In the genomic region with DNA sequence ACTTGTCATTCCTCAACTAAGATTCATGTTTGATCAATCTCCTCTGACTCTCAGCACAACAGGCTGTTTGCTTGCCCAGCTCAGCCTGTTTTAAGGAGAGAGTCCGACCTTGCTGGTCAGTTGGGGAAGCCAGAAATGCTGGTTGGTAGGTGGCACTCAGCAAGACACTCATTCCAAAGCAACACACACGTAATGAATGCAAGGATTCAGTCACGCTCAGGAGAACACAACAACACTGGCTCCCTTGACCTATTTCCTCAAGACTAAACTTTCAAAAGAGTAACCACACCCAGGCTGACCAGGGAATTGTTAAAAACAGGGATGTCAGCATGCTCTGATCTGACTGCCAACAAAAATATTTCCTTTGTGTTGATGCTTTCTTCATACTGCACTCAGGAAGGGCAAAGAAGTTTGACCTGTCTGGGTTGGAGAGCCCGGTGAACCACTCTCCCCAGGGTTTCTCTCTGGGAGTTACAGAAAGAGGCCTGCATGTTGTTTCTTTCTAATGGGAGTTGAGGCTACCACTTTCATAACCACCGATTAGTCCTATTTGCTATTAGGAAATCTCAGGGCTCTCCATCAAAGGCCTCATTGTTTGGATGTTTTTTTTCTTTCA, we compare ENCODE assay signal across 1 cellular context.
TF ChIP-seq lines count a peak whose summit lies in the region.

No MANE protein-coding gene starts in this region.

TF ChIP-seq in HepG2, 621 proteins besides CTCF, POLR2A, EP300 and RAD21 (continued from another document and continues in another):
- TF ChIP-seq, protein P1, sequence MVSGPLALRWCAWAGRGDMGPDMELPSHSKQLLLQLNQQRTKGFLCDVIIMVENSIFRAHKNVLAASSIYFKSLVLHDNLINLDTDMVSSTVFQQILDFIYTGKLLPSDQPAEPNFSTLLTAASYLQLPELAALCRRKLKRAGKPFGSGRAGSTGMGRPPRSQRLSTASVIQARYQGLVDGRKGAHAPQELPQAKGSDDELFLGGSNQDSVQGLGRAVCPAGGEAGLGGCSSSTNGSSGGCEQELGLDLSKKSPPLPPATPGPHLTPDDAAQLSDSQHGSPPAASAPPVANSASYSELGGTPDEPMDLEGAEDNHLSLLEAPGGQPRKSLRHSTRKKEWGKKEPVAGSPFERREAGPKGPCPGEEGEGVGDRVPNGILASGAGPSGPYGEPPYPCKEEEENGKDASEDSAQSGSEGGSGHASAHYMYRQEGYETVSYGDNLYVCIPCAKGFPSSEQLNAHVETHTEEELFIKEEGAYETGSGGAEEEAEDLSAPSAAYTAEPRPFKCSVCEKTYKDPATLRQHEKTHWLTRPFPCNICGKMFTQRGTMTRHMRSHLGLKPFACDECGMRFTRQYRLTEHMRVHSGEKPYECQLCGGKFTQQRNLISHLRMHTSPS (CRISPR knock-in tag; IDR thresholded peaks at IDR 0.05; ENCODE audit: low read depth), result no peak
- TF ChIP-seq NR3C1 (CRISPR knock-in tag; IDR thresholded peaks at IDR 0.05) (no peak), HDAC1 (CRISPR knock-in tag; IDR thresholded peaks at IDR 0.05) (no peak), ZMYM4 (CRISPR knock-in tag; IDR thresholded peaks at IDR 0.05) (peak; percentile 31; the same call in 1 of the 2 replicates), DNMT1 (CRISPR knock-in tag; IDR thresholded peaks at IDR 0.05) (no peak), ZNF274 (CRISPR knock-in tag; IDR thresholded peaks at IDR 0.05) (no peak), ZNF24 (IDR thresholded peaks at IDR 0.05) (0 out of 2 replicates have a peak, but pooled peaks have one; percentile 20), ZNF589 (CRISPR knock-in tag; conservative IDR thresholded peaks at IDR 0.05) (no peak), FIP1L1 (IDR thresholded peaks at IDR 0.05; ENCODE audit: borderline replicate concordance, insufficient read depth, low read depth, low read length) (no peak), NFE2L2 (IDR thresholded peaks at IDR 0.05; ENCODE audit: low read length) (no peak), ZNF335 (CRISPR knock-in tag; IDR thresholded peaks at IDR 0.05) (no peak), ARHGAP35 (CRISPR knock-in tag; IDR thresholded peaks at IDR 0.05; ENCODE audit: borderline replicate concordance) (no peak), ZNF3 (CRISPR knock-in tag; IDR thresholded peaks at IDR 0.05) (no peak), HNRNPH1 (optimal IDR thresholded peaks at IDR 0.05; ENCODE audit: low read depth, low read length) (no peak), REPIN1 (CRISPR knock-in tag; IDR thresholded peaks at IDR 0.05; ENCODE audit: borderline replicate concordance, low read depth) (no peak), SATB2 (CRISPR knock-in tag; IDR thresholded peaks at IDR 0.05) (no peak), MATR3 (CRISPR knock-in tag; IDR thresholded peaks at IDR 0.05) (no peak), SNAI1 (CRISPR knock-in tag; IDR thresholded peaks at IDR 0.05; ENCODE audit: borderline replicate concordance) (no peak), RCOR2 (CRISPR knock-in tag; IDR thresholded peaks at IDR 0.05) (no peak), JUNB (CRISPR knock-in tag; IDR thresholded peaks at IDR 0.05; ENCODE audit: borderline replicate concordance) (no peak), ZNF678 (CRISPR knock-in tag; IDR thresholded peaks at IDR 0.05) (no peak), ZNF121 (CRISPR knock-in tag; IDR thresholded peaks at IDR 0.05) (no peak), CEBPG (CRISPR knock-in tag; IDR thresholded peaks at IDR 0.05) (peak; percentile 79), DMAP1 (CRISPR knock-in tag; IDR thresholded peaks at IDR 0.05) (no peak), TOPORS (CRISPR knock-in tag; IDR thresholded peaks at IDR 0.05) (no peak), KLF11 (CRISPR knock-in tag; IDR thresholded peaks at IDR 0.05) (no peak)
- TF ChIP-seq, protein P2, sequence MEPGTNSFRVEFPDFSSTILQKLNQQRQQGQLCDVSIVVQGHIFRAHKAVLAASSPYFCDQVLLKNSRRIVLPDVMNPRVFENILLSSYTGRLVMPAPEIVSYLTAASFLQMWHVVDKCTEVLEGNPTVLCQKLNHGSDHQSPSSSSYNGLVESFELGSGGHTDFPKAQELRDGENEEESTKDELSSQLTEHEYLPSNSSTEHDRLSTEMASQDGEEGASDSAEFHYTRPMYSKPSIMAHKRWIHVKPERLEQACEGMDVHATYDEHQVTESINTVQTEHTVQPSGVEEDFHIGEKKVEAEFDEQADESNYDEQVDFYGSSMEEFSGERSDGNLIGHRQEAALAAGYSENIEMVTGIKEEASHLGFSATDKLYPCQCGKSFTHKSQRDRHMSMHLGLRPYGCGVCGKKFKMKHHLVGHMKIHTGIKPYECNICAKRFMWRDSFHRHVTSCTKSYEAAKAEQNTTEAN (CRISPR knock-in tag; conservative IDR thresholded peaks at IDR 0.05), result no peak
- TF ChIP-seq, protein P3, sequence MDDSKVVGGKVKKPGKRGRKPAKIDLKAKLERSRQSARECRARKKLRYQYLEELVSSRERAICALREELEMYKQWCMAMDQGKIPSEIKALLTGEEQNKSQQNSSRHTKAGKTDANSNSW (CRISPR knock-in tag; IDR thresholded peaks at IDR 0.05; ENCODE audit: borderline replicate concordance), result no peak
- TF ChIP-seq, protein P4, sequence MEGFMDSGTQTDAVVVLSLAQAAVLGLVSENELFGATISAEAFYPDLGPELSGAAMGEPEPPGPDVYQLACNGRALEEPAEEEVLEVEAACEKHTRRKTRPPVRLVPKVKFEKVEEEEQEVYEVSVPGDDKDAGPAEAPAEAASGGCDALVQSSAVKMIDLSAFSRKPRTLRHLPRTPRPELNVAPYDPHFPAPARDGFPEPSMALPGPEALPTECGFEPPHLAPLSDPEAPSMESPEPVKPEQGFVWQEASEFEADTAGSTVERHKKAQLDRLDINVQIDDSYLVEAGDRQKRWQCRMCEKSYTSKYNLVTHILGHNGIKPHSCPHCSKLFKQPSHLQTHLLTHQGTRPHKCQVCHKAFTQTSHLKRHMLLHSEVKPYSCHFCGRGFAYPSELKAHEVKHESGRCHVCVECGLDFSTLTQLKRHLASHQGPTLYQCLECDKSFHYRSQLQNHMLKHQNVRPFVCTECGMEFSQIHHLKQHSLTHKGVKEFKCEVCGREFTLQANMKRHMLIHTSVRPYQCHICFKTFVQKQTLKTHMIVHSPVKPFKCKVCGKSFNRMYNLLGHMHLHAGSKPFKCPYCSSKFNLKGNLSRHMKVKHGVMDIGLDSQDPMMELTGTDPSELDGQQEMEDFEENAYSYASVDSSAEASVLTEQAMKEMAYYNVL (CRISPR knock-in tag; IDR thresholded peaks at IDR 0.05; ENCODE audit: borderline replicate concordance), result no peak
- TF ChIP-seq, protein P5, sequence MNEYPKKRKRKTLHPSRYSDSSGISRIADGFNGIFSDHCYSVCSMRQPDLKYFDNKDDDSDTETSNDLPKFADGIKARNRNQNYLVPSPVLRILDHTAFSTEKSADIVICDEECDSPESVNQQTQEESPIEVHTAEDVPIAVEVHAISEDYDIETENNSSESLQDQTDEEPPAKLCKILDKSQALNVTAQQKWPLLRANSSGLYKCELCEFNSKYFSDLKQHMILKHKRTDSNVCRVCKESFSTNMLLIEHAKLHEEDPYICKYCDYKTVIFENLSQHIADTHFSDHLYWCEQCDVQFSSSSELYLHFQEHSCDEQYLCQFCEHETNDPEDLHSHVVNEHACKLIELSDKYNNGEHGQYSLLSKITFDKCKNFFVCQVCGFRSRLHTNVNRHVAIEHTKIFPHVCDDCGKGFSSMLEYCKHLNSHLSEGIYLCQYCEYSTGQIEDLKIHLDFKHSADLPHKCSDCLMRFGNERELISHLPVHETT (CRISPR knock-in tag; conservative IDR thresholded peaks at IDR 0.05), result no peak
- TF ChIP-seq, protein P6, sequence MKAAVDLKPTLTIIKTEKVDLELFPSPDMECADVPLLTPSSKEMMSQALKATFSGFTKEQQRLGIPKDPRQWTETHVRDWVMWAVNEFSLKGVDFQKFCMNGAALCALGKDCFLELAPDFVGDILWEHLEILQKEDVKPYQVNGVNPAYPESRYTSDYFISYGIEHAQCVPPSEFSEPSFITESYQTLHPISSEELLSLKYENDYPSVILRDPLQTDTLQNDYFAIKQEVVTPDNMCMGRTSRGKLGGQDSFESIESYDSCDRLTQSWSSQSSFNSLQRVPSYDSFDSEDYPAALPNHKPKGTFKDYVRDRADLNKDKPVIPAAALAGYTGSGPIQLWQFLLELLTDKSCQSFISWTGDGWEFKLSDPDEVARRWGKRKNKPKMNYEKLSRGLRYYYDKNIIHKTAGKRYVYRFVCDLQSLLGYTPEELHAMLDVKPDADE (CRISPR knock-in tag; IDR thresholded peaks at IDR 0.05), result no peak
- TF ChIP-seq, protein P7, sequence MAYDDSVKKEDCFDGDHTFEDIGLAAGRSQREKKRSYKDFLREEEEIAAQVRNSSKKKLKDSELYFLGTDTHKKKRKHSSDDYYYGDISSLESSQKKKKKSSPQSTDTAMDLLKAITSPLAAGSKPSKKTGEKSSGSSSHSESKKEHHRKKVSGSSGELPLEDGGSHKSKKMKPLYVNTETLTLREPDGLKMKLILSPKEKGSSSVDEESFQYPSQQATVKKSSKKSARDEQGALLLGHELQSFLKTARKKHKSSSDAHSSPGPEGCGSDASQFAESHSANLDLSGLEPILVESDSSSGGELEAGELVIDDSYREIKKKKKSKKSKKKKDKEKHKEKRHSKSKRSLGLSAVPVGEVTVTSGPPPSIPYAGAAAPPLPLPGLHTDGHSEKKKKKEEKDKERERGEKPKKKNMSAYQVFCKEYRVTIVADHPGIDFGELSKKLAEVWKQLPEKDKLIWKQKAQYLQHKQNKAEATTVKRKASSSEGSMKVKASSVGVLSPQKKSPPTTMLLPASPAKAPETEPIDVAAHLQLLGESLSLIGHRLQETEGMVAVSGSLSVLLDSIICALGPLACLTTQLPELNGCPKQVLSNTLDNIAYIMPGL (CRISPR knock-in tag; IDR thresholded peaks at IDR 0.05; ENCODE audit: borderline replicate concordance in 1 of 2, low read depth in 1 of 2), result no peak
- TF ChIP-seq, protein P8, sequence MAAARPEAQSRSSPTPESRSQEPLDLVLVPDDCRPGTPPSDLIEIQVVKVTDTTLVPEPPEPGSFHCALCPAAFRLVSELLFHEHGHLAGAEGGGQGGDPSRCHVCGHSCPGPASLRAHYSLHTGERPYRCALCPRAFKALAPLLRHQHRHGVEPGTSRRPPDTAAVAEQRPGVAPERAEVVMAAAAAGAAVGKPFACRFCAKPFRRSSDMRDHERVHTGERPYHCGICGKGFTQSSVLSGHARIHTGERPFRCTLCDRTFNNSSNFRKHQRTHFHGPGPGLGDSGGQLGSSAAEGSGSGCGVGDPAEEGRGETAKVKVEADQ (CRISPR knock-in tag; IDR thresholded peaks at IDR 0.05; ENCODE audit: borderline replicate concordance), result no peak
- TF ChIP-seq, protein P9, sequence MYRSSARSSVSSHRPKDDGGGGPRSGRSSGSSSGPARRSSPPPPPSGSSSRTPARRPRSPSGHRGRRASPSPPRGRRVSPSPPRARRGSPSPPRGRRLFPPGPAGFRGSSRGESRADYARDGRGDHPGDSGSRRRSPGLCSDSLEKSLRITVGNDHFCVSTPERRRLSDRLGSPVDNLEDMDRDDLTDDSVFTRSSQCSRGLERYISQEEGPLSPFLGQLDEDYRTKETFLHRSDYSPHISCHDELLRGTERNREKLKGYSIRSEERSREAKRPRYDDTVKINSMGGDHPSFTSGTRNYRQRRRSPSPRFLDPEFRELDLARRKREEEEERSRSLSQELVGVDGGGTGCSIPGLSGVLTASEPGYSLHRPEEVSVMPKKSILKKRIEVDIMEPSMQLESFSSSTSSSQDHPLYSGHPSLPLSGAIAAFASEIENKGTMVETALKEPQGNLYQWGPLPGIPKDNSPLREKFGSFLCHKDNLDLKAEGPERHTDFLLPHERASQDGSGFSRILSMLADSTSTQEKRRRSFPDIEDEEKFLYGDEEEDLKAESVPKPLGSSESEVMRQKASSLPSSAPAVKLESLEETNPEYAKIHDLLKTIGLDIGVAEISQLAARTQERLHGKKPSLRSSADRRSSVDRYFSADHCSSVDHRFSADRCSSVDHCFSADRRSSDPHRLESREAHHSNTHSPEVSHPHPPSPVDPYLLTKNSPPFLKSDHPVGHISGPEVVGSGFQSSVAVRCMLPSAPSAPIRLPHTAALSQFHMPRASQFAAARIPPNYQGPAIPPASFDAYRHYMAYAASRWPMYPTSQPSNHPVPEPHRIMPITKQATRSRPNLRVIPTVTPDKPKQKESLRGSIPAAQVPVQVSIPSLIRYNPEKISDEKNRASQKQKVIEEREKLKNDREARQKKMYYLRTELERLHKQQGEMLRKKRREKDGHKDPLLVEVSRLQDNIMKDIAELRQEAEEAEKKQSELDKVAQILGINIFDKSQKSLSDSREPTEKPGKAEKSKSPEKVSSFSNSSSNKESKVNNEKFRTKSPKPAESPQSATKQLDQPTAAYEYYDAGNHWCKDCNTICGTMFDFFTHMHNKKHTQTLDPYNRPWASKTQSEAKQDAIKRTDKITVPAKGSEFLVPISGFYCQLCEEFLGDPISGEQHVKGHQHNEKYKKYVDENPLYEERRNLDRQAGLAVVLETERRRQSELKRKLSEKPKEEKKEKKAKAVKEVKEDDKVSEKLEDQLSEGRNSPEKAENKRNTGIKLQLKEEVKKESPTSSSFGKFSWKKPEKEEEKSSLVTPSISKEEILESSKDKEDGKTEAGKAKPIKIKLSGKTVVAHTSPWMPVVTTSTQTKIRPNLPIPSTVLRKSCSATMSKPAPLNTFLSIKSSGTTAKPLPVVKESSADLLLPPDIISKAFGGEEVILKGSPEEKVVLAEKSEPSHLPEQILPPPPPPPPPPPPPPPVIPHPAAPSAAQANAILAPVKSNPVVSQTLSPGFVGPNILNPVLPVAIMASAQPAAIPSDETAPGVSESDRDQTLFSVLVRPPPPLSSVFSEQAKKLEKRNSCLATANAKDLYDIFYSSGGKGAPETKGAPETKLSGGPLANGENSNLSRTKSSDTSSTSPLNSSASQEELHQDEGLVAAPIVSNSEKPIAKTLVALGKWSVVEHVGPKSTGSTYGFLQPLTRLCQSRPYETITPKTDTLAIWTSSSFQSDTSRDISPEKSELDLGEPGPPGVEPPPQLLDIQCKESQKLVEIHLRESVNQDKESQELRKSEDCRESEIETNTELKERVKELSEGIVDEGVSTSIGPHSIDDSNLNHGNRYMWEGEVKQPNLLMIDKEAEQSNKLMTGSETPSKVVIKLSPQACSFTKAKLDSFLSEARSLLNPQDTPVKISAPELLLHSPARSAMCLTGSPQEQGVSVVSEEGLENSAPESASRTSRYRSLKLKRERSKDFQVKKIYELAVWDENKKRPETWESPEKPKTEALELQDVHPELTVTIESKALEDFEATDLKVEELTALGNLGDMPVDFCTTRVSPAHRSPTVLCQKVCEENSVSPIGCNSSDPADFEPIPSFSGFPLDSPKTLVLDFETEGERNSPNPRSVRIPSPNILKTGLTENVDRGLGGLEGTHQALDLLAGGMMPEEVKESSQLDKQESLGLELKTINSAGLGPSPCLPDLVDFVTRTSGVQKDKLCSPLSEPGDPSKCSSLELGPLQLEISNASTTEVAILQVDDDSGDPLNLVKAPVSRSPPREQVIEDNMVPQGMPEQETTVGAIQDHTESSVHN (CRISPR knock-in tag; IDR thresholded peaks at IDR 0.05), result no peak
- TF ChIP-seq, protein P10, sequence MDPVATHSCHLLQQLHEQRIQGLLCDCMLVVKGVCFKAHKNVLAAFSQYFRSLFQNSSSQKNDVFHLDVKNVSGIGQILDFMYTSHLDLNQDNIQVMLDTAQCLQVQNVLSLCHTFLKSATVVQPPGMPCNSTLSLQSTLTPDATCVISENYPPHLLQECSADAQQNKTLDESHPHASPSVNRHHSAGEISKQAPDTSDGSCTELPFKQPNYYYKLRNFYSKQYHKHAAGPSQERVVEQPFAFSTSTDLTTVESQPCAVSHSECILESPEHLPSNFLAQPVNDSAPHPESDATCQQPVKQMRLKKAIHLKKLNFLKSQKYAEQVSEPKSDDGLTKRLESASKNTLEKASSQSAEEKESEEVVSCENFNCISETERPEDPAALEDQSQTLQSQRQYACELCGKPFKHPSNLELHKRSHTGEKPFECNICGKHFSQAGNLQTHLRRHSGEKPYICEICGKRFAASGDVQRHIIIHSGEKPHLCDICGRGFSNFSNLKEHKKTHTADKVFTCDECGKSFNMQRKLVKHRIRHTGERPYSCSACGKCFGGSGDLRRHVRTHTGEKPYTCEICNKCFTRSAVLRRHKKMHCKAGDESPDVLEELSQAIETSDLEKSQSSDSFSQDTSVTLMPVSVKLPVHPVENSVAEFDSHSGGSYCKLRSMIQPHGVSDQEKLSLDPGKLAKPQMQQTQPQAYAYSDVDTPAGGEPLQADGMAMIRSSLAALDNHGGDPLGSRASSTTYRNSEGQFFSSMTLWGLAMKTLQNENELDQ (CRISPR knock-in tag; IDR thresholded peaks at IDR 0.05; ENCODE audit: borderline replicate concordance), result no peak
